Comparison of ENCODE assay signal across 1 cellular context in genomic region chr12:47777741-47778558, GRCh38.
TF ChIP-seq lines count a peak whose summit lies in the region.

No MANE protein-coding gene starts in this region.

TF ChIP-seq in H1, 55 proteins besides CTCF, POLR2A, EP300 and RAD21:
- TF ChIP-seq CHD1 (IDR thresholded peaks at IDR 0.05; ENCODE audit: low read depth, low read length) (no peak), TBP (IDR thresholded peaks at IDR 0.05; ENCODE audit: low read depth, low read length) (no peak), GTF2F1 (IDR thresholded peaks at IDR 0.05; ENCODE audit: borderline replicate concordance, low read depth, low read length) (no peak), PHF8 (conservative IDR thresholded peaks at IDR 0.05; ENCODE audit: low read depth, low read length) (no peak), CREB1 (IDR thresholded peaks at IDR 0.05) (no peak), YY1 (IDR thresholded peaks at IDR 0.05; ENCODE audit: low read depth, low read length) (no peak), RNF2 (IDR thresholded peaks at IDR 0.05; ENCODE audit: borderline replicate concordance, low read depth, low read length, missing control alignments, poor library complexity, severe bottlenecking) (no peak), EGR1 (IDR thresholded peaks at IDR 0.05; ENCODE audit: borderline replicate concordance, low read depth, low read length) (no peak), BCL11A (IDR thresholded peaks at IDR 0.05; ENCODE audit: low read depth in 2 of 2, low read length in 2 of 2) (no peak), HDAC2 (IDR thresholded peaks at IDR 0.05; ENCODE audit: borderline replicate concordance in 1 of 2, low read depth in 2 of 2, low read length in 2 of 2) (no peak), HDAC6 (IDR thresholded peaks at IDR 0.05; ENCODE audit: low read depth, low read length) (no peak), CEBPB (IDR thresholded peaks at IDR 0.05; ENCODE audit: low read depth, low read length) (no peak), NANOG (IDR thresholded peaks at IDR 0.05; ENCODE audit: insufficient read depth, low read depth, low read length, poor library complexity, severe bottlenecking) (no peak), SP2 (IDR thresholded peaks at IDR 0.05; ENCODE audit: low read length) (no peak), GABPA (IDR thresholded peaks at IDR 0.05; ENCODE audit: borderline replicate concordance, insufficient read depth, low read length) (no peak), JUND (IDR thresholded peaks at IDR 0.05; ENCODE audit: low read length) (no peak), POU5F1 (IDR thresholded peaks at IDR 0.05; ENCODE audit: low read depth, low read length) (no peak)
